In the genomic region with DNA sequence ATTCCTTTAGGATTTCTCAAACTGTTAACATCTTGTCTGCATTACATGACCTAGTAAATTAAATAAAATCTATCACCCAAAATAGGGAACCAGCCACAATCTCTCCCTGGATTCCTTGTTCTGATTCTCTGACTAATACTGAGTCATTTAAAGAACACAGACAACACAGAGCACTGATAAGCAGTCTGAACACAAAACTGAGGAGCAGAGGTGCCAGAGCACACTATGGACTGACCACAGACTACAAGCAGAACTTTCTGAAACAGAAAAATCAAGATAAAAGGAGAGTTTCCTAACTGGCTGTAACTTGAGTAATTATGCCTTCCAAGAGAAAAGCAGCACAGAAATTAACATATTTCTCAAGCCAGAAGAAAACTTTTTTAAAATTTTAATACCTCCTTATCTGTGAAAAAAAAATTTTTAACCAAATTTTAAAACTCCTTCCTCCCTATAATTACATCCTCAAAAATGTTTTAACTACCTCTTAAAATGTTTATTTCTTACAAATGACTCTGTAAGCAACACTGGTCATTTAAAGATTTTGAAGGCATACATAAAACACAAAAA, we compare ENCODE assay signal across 8 cellular contexts.
DNase-seq lines count a peak whose midpoint lies in the region; ATAC-seq and TF ChIP-seq lines count a peak whose summit lies in the region.
"Had no signal": no experiment of that assay in that cellular context is flagged by ENCODE, and none has a peak within 500 bp of the region (broad histone marks: within the 10 kb centered on the region; RNA-seq: fewer than 3 reads in every experiment).

No MANE protein-coding gene starts in this region.

- H3K4me1 ChIP-seq in PC-3 (ENCODE audit: insufficient read depth, low read length), result peaks cover 28% of the 10 kb centered on the region

- no peaks in the 10 kb centered on the region for H3K9me3 ChIP-seq in PC-3 (ENCODE audit: low read length)

- TSS peak; percentile 92 for BruUV-seq in PC-3 (replicated peaks; lab: Mats Ljungman, UMichigan)

- peaks cover 2% of the 10 kb centered on the region for H3K27me3 Mint-ChIP-seq in endothelial cell (ENCODE audit: unreplicated experiment)

- H3K27me3 ChIP-seq in PC-3 (ENCODE audit: low read length), result no peaks in the 10 kb centered on the region

- H3K36me3 ChIP-seq in PC-3 (ENCODE audit: low read depth, low read length), result no peaks in the 10 kb centered on the region

- H3K9me3 Mint-ChIP-seq in endothelial cell (ENCODE audit: unreplicated experiment), result no peaks in the 10 kb centered on the region

- TF ChIP-seq CTCF in PC-3 (conservative IDR thresholded peaks at IDR 0.05; ENCODE audit: low read depth, low read length) (no peak), endothelial cell (IDR thresholded peaks at IDR 0.05; ENCODE audit: unreplicated experiment) (no peak), omental fat pad (IDR thresholded peaks at IDR 0.05) (no peak)

- CTCF ChIA-PET in PC-3 (lab: Charles Lee), result interaction anchor here (1.4 kb wide), 1 partner anchor 25 kb away, joined by 3 read pairs; no protein-coding TSS in a partner anchor

- H3K27ac ChIP-seq in PC-3 (ENCODE audit: low read length), result peak overlapping the region; percentile 99
- H3K27ac ChIP-seq: VCaP had no signal

- POLR2A ChIA-PET in PC-3 (lab: Charles Lee; ENCODE audit: unreplicated experiment), result interaction anchor here (0.6 kb wide), 1 partner anchor 62 kb away, joined by 3 read pairs; no protein-coding TSS in a partner anchor

- no peak overlapping the region for H3K4me3 Mint-ChIP-seq in endothelial cell (ENCODE audit: unreplicated experiment)

- ATAC-seq in GM21825 (IDR thresholded peaks at IDR 0.05; ENCODE audit: unreplicated experiment) (peak; percentile 55), PC-3 (peak; percentile 85), omental fat pad (ENCODE audit: low FRiP score) (peak; percentile 95)

- peaks cover 10% of the 10 kb centered on the region for H3K4me1 Mint-ChIP-seq in endothelial cell (ENCODE audit: unreplicated experiment)

- H3K4me3 ChIP-seq in PC-3 (ENCODE audit: low read length), result peak overlapping the region; percentile 63

- peak overlapping the region; percentile 43 for H3K27ac Mint-ChIP-seq in endothelial cell (ENCODE audit: unreplicated experiment)

- intact Hi-C loops in PC-3 (cut with micrococcal nuclease) (no loop called here), posterior cingulate gyrus (cut with DNase I) (no loop called here)

- peaks cover 18% of the 10 kb centered on the region for H3K79me2 ChIP-seq in PC-3 (ENCODE audit: low read length)

- H3F3A ChIP-seq in PC-3 (ENCODE audit: low read length, unreplicated experiment), result peaks cover 12% of the 10 kb centered on the region

- no peaks in the 10 kb centered on the region for H3K9me2 ChIP-seq in PC-3 (replicated peaks; ENCODE audit: low read length)

- peak overlapping the region; percentile 83 for H3K9ac ChIP-seq in PC-3 (ENCODE audit: low read length)

- H3K36me3 Mint-ChIP-seq in endothelial cell (ENCODE audit: low read depth, unreplicated experiment), result peaks cover 10% of the 10 kb centered on the region

- no peak overlapping the region for H2AFZ ChIP-seq in PC-3 (ENCODE audit: low read length)

- H4K20me1 ChIP-seq in PC-3 (ENCODE audit: low read length), result no peaks in the 10 kb centered on the region

- DNase-seq in PC-3 (peak; percentile 91), endothelial cell (ENCODE audit: low spot score) (no peak), omental fat pad (ENCODE audit: low spot score) (no peak), inferior parietal cortex (ENCODE audit: extremely low spot score) (no peak), posterior cingulate gyrus (no peak)
- DNase-seq in activated CD8-positive, alpha-beta memory T cell treated with anti-CD3 and anti-CD28 coated beads, Interleukin-2, amount 50 U/mL, for 4 hours, result no peak

- peak overlapping the region; percentile 89 for H3K4me2 ChIP-seq in PC-3 (ENCODE audit: low read length)
